In the genomic region with DNA sequence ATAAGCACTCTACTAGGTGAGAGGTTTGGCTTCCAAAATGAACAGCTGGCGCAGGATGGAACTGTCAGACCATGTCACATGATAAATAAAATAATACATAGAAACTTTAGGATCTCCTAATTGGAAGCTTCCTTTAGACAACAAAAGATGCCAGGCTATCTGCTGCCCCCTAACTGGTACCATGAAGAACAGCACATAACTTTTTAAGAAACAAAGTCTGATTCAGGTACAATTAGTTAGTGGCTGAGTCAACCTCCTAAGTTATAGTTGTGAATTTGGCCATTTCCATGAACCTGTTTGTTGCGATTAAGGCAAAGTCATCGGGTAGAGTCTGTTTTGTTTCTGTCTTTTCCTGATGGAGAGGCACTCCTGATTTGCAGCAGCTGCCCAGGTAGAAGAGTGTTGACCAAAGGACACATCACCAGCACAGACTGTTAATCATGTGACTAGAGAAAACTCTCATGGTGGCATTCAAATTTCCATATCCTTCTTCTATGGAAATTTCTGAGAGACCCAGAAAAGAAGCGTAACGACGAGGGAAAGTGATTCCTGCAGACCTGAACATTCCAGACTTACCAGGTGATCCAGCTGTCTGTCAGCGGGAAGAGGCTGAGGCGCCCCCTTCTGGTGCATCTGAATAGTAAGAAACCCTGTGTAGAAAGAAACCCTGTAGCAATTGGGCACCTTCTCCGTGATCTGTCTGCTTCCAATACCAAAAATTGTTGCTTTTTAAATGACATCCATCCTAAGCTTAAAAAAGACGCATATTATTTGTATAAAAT, we compare ENCODE assay signal across 9 cellular contexts. TPM values are rescaled to one million over a fixed set of nuclear protein-coding genes. Genes with fewer than 3 reads are reported as not detected.
DNase-seq lines count a peak whose midpoint lies in the region; ATAC-seq and TF ChIP-seq lines count a peak whose summit lies in the region.
"Had no signal": no experiment of that assay in that cellular context is flagged by ENCODE, and none has a peak within 500 bp of the region (broad histone marks: within the 10 kb centered on the region; RNA-seq: fewer than 3 reads in every experiment).

No MANE protein-coding gene starts in this region.

- no peaks in the 10 kb centered on the region for H3K36me3 ChIP-seq in PC-3 (ENCODE audit: low read depth, low read length)
- no peaks in the 10 kb centered on the region for H3K36me3 ChIP-seq in thoracic aorta
- H3K36me3 ChIP-seq in vagina, result no peaks in the 10 kb centered on the region

- H3K4me3 ChIP-seq in PC-3 (ENCODE audit: low read length) (no peak overlapping the region), fibroblast of the aortic adventitia (ENCODE audit: low read depth, low read length) (no peak overlapping the region), thoracic aorta (no peak overlapping the region), vagina (no peak overlapping the region)

- H3K27me3 ChIP-seq in PC-3 (ENCODE audit: low read length) (no peaks in the 10 kb centered on the region), thoracic aorta (replicated peaks; ENCODE audit: insufficient read depth) (no peaks in the 10 kb centered on the region), vagina (no peaks in the 10 kb centered on the region)

- no peaks in the 10 kb centered on the region for H3K9me2 ChIP-seq in PC-3 (replicated peaks; ENCODE audit: low read length)

- H3K9me3 ChIP-seq in PC-3 (ENCODE audit: low read length), result no peaks in the 10 kb centered on the region
- H3K9me3 ChIP-seq in thoracic aorta, result no peaks in the 10 kb centered on the region
- H3K9me3 ChIP-seq in vagina, result no peaks in the 10 kb centered on the region

- TF ChIP-seq CTCF in PC-3 (conservative IDR thresholded peaks at IDR 0.05; ENCODE audit: low read depth, low read length) (peak; percentile 67), fibroblast of the aortic adventitia (IDR thresholded peaks at IDR 0.05; ENCODE audit: insufficient read depth, low read length) (peak; percentile 52), thoracic aorta (IDR thresholded peaks at IDR 0.05) (peak; percentile 5), vagina (IDR thresholded peaks at IDR 0.05) (no peak)

- H2AFZ ChIP-seq in PC-3 (ENCODE audit: low read length), result peak overlapping the region; percentile 14; the same call in 1 of the 2 replicates

- intact Hi-C loops in activated naive CD4-positive, alpha-beta T cell treated with anti-CD3 and anti-CD28 coated beads for 36 hours (cut with micrococcal nuclease), result loop anchor here (5.0 kb wide), 1 partner anchor 1384 kb away; no protein-coding TSS in a partner anchor
- intact Hi-C loops in PC-3 (cut with micrococcal nuclease) (no loop called here), vagina (cut with DNase I) (no loop called here), posterior vena cava (cut with DNase I) (no loop called here)

- H3K27ac Mint-ChIP-seq in activated naive CD4-positive, alpha-beta T cell treated with anti-CD3 and anti-CD28 coated beads for 36 hours, result no peak overlapping the region
- H3K27ac Mint-ChIP-seq: stimulated activated naive CD8-positive, alpha-beta T cell treated with anti-CD3 and anti-CD28 coated beads, Interleukin-15, Interleukin-2, amounts not matched to agents 100 ng/mL and 50 ng/mL, for 24 hours had no signal

- TF ChIP-seq POLR2A in vagina (IDR thresholded peaks at IDR 0.05), result no peak

- H3K36me3 Mint-ChIP-seq in activated naive CD4-positive, alpha-beta T cell treated with anti-CD3 and anti-CD28 coated beads for 36 hours (ENCODE audit: low read depth), result no peaks in the 10 kb centered on the region

- H3F3A ChIP-seq in PC-3 (ENCODE audit: low read length, unreplicated experiment), result no peaks in the 10 kb centered on the region

- peak overlapping the region; percentile 68; the same call in 1 of the 2 replicates for H3K9ac ChIP-seq in PC-3 (ENCODE audit: low read length)

- H4K20me1 ChIP-seq in PC-3 (ENCODE audit: low read length), result no peaks in the 10 kb centered on the region

- H3K4me1 ChIP-seq in PC-3 (ENCODE audit: insufficient read depth, low read length), result peaks cover 46% of the 10 kb centered on the region
- H3K4me1 ChIP-seq in thoracic aorta (ENCODE audit: control insufficient read depth in 1 of 2, low read depth in 2 of 2), result peaks cover 0 to 18% of the 10 kb centered on the region in 2 donors
- H3K4me1 ChIP-seq in vagina, result no peaks in the 10 kb centered on the region

- peak; percentile 19 for DNase-seq in activated naive CD4-positive, alpha-beta T cell treated with anti-CD3 and anti-CD28 coated beads for 36 hours
- DNase-seq in activated naive CD4-positive, alpha-beta T cell treated with anti-CD3 and anti-CD28 coated beads, Interleukin-2, amount 50 U/mL, for 16 hours, result no peak
- peak; percentile 55 for DNase-seq in PC-3
- DNase-seq in fibroblast of the aortic adventitia (ENCODE audit: low read depth), result no peak
- no peak for DNase-seq in thoracic aorta (ENCODE audit: low spot score)
- no peak for DNase-seq in vagina (ENCODE audit: extremely low spot score in 2 of 2)
- no peak for DNase-seq in NCI-H1048 (lab: John Stamatoyannopoulos, UW)
- no peak for DNase-seq in posterior vena cava (ENCODE audit: low spot score)

- CTCF ChIA-PET in activated naive CD4-positive, alpha-beta T cell treated with anti-CD3 and anti-CD28 coated beads for 36 hours (lab: Charles Lee), result no interaction called here
- CTCF ChIA-PET in PC-3 (lab: Charles Lee), result interaction anchor here (1.1 kb wide), 1 partner anchor 948 kb away, joined by 3 read pairs; no protein-coding TSS in a partner anchor

- no peaks in the 10 kb centered on the region for H3K9me3 Mint-ChIP-seq in activated naive CD4-positive, alpha-beta T cell treated with anti-CD3 and anti-CD28 coated beads for 36 hours
- H3K9me3 Mint-ChIP-seq: stimulated activated naive CD8-positive, alpha-beta T cell treated with anti-CD3 and anti-CD28 coated beads, Interleukin-15, Interleukin-2, amounts not matched to agents 100 ng/mL and 50 ng/mL, for 24 hours had no signal

- H3K27me3 Mint-ChIP-seq in activated naive CD4-positive, alpha-beta T cell treated with anti-CD3 and anti-CD28 coated beads for 36 hours (ENCODE audit: low read depth), result peaks cover 32% of the 10 kb centered on the region

- POLR2A ChIA-PET in PC-3 (lab: Charles Lee; ENCODE audit: unreplicated experiment), result no interaction called here

- peak overlapping the region; percentile 57 for H3K4me2 ChIP-seq in PC-3 (ENCODE audit: low read length)

- ATAC-seq in PC-3, result peak; percentile 42
- no peak for ATAC-seq in thoracic aorta (ENCODE audit: insufficient number of reproducible peaks, low FRiP score, low read depth)

- no TSS peak for BruUV-seq in PC-3 (replicated peaks; lab: Mats Ljungman, UMichigan)

- H3K27ac ChIP-seq in PC-3 (ENCODE audit: low read length), result peak overlapping the region; percentile 89
- no peak overlapping the region for H3K27ac ChIP-seq in thoracic aorta
- no peak overlapping the region for H3K27ac ChIP-seq in vagina

- no peak overlapping the region for H3K4me3 Mint-ChIP-seq in activated naive CD4-positive, alpha-beta T cell treated with anti-CD3 and anti-CD28 coated beads for 36 hours
- H3K4me3 Mint-ChIP-seq: stimulated activated naive CD8-positive, alpha-beta T cell treated with anti-CD3 and anti-CD28 coated beads, Interleukin-15, Interleukin-2, amounts not matched to agents 100 ng/mL and 50 ng/mL, for 24 hours had no signal

- H3K79me2 ChIP-seq in PC-3 (ENCODE audit: low read length), result peaks cover 17% of the 10 kb centered on the region

- H3K4me1 Mint-ChIP-seq in activated naive CD4-positive, alpha-beta T cell treated with anti-CD3 and anti-CD28 coated beads for 36 hours (ENCODE audit: low read depth), result peaks cover 3% of the 10 kb centered on the region

RNA-seq across cellular contexts. Expression of a gene that starts 8.6 kb away (rescaled TPM):
- total RNA-seq in activated naive CD4-positive, alpha-beta T cell treated with anti-CD3 and anti-CD28 coated beads for 36 hours, result not detected
- total RNA-seq in PC-3 (2014; rRNA removed) (55.3 and 70.1 TPM in 2 replicates), fibroblast of the aortic adventitia (ENCODE audit: low replicate concordance) (14.7 and 20.0 TPM in 2 replicates), thoracic aorta (10 to 100 TPM; 24.0 to 44.8 TPM), vagina (2.2 TPM), posterior vena cava (10 to 100 TPM; 71.2 to 73.0 TPM)

Comparison
In these comparisons a context has a peak if more than half of its experiments do, and no peak if none do; other contexts are left out.
1. DNase-seq: peak in activated naive CD4-positive, alpha-beta T cell treated with anti-CD3 and anti-CD28 coated beads for 36 hours (single experiment) and PC-3 (single experiment); none in activated naive CD4-positive, alpha-beta T cell treated with anti-CD3 and anti-CD28 coated beads, Interleukin-2, amount 50 U/mL, for 16 hours (single experiment), fibroblast of the aortic adventitia (single experiment), thoracic aorta (single experiment), vagina (0 of 2), NCI-H1048 (single experiment) and posterior vena cava (single experiment).
2. CTCF ChIP-seq: peak in PC-3 (single experiment), fibroblast of the aortic adventitia (single experiment) and thoracic aorta (single experiment); none in vagina (0 of 3).